In genomic region chr7:157579425-157579824, GRCh38 we compare ENCODE assay signal across 26 cellular contexts.
"Had no signal": no experiment of that assay in that cellular context is flagged by ENCODE, and none has a peak within 500 bp of the region (broad histone marks: within the 10 kb centered on the region; RNA-seq: fewer than 3 reads in every experiment).

No MANE protein-coding gene starts in this region.

- DNase-seq: activated CD4-positive, alpha-beta memory T cell treated with anti-CD3 and anti-CD28 coated beads, Interleukin-2, amount 10 ng/mL, durations not matched to agents 7 days and 5 days; activated CD4-positive, alpha-beta T cell treated with anti-CD3 and anti-CD28 coated beads for 36 hours; activated CD4-positive, alpha-beta T cell treated with anti-CD3 and anti-CD28 coated beads, Interleukin-2, amount 50 U/mL, for 1 hour; activated gamma-delta T cell; activated naive CD4-positive, alpha-beta T cell treated with anti-CD3 and anti-CD28 coated beads for 36 hours; activated T-cell treated with anti-CD3 and anti-CD28 coated beads for 4 hours; activated T-cell treated with anti-CD3 and anti-CD28 coated beads, Interleukin-2, amount 50 U/mL, for 48 hours; amygdala; brain microvascular endothelial cell; Kasumi-1; KBM-7; NCI-H1048; NCI-H146; NCI-H187 treated with DMSO at 0.1 percent for 48 hours; NCI-H2081 treated with DMSO at 0.1 percent for 48 hours; NCI-H2171; NCI-H2227 treated with DMSO at 0.1 percent for 48 hours; NCI-H526 treated with DMSO at 0.1 percent for 48 hours; NCI-H82; SIG-M5; T-cell had no signal

- ATAC-seq: activated CD4-positive, alpha-beta T cell treated with anti-CD3 and anti-CD28 coated beads for 36 hours; activated T-helper 17 cell treated with anti-CD3 and anti-CD28 coated beads, Interleukin-2, amount 50 U/mL, for 72 hours; T-cell had no signal

- H3K27me3 Mint-ChIP-seq: activated CD4-positive, alpha-beta T cell treated with anti-CD3 and anti-CD28 coated beads for 36 hours had no signal

- H3K4me3 Mint-ChIP-seq: activated CD4-positive, alpha-beta memory T cell treated with anti-CD3 and anti-CD28 coated beads, Interleukin-2, amount 10 ng/mL, durations not matched to agents 7 days and 5 days; activated CD4-positive, alpha-beta T cell treated with anti-CD3 and anti-CD28 coated beads for 36 hours; activated naive CD4-positive, alpha-beta T cell treated with anti-CD3 and anti-CD28 coated beads for 36 hours; activated naive CD8-positive, alpha-beta T cell; activated T-helper 17 cell treated with anti-CD3 and anti-CD28 coated beads, Interleukin-2, amount 50 U/mL, for 72 hours; T-cell had no signal

- H3K4me3 ChIP-seq: cardiac muscle cell had no signal

- FAIRE-seq: astrocyte had no signal

- H3K27ac ChIP-seq: brain microvascular endothelial cell, cardiac muscle cell, VCaP had no signal

- H3K9me3 Mint-ChIP-seq: activated CD4-positive, alpha-beta memory T cell treated with anti-CD3 and anti-CD28 coated beads, Interleukin-2, amount 10 ng/mL, durations not matched to agents 7 days and 5 days; activated naive CD4-positive, alpha-beta T cell treated with anti-CD3 and anti-CD28 coated beads for 36 hours; activated T-helper 17 cell treated with anti-CD3 and anti-CD28 coated beads, Interleukin-2, amount 50 U/mL, for 72 hours; T-cell had no signal

- H3K27ac Mint-ChIP-seq: activated CD4-positive, alpha-beta memory T cell treated with anti-CD3 and anti-CD28 coated beads, Interleukin-2, amount 10 ng/mL, durations not matched to agents 7 days and 5 days; activated CD4-positive, alpha-beta T cell treated with anti-CD3 and anti-CD28 coated beads for 36 hours; activated naive CD4-positive, alpha-beta T cell treated with anti-CD3 and anti-CD28 coated beads for 36 hours; activated naive CD8-positive, alpha-beta T cell; activated T-helper 17 cell treated with anti-CD3 and anti-CD28 coated beads, Interleukin-2, amount 50 U/mL, for 72 hours; T-cell had no signal

- H3K36me3 ChIP-seq: brain microvascular endothelial cell, cardiac muscle cell had no signal

- H3K36me3 Mint-ChIP-seq: activated naive CD8-positive, alpha-beta T cell; T-cell had no signal

- H3K27me3 ChIP-seq: brain microvascular endothelial cell, cardiac muscle cell had no signal
